ENCODE assay signal across 11 cellular contexts in the genomic region with DNA sequence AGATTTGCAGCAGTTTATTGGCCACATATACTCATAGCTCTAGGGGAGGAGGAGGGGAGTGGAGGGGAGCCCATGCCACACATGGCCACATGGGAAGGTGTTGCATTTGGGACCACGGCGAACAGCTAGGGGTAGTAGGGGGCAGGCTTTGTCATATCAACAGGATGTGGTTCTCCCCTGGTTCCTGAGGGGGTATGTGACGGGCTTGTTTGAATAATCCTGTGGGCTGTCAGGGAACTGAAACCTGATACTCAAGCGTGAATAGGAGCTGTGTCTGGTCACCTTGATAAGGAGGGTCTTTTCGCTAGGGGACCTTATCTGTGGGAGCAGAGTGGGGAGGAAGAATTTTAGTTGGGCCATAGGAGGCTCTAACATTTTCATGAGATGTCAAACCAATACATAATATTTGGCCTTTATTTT.
A peak's percentile ranks its signal among the peaks of the same experiment; 100 is the strongest.
DNase-seq lines count a peak whose midpoint lies in the region; ATAC-seq and TF ChIP-seq lines count a peak whose summit lies in the region.
"Had no signal": no experiment of that assay in that cellular context is flagged by ENCODE, and none has a peak within 500 bp of the region (broad histone marks: within the 10 kb centered on the region; RNA-seq: fewer than 3 reads in every experiment).

No MANE protein-coding gene starts in this region.

- no peak overlapping the region for H3K4me3 Mint-ChIP-seq in activated T-helper 17 cell treated with anti-CD3 and anti-CD28 coated beads, Interleukin-2, amount 50 U/mL, for 72 hours

- no peak overlapping the region for H3K27ac Mint-ChIP-seq in activated T-helper 17 cell treated with anti-CD3 and anti-CD28 coated beads, Interleukin-2, amount 50 U/mL, for 72 hours

- peaks cover 21% of the 10 kb centered on the region for H3K27me3 Mint-ChIP-seq in activated T-helper 17 cell treated with anti-CD3 and anti-CD28 coated beads, Interleukin-2, amount 50 U/mL, for 72 hours

- no peaks in the 10 kb centered on the region for H3K36me3 Mint-ChIP-seq in activated T-helper 17 cell treated with anti-CD3 and anti-CD28 coated beads, Interleukin-2, amount 50 U/mL, for 72 hours (ENCODE audit: low read depth)

- H3K9me3 ChIP-seq in cardiac muscle cell (ENCODE audit: low read depth) (no peaks in the 10 kb centered on the region), mammary epithelial cell (replicated peaks; ENCODE audit: insufficient read depth, low read length) (no peaks in the 10 kb centered on the region)
- H3K9me3 ChIP-seq: suprapubic skin had no signal

- no peak overlapping the region for H3K9ac ChIP-seq in mammary epithelial cell (ENCODE audit: insufficient read depth, low read length)

- in situ Hi-C loops in mammary epithelial cell (cut with MboI; ENCODE audit: low sequenced_read_pairs in 2 of 2): no loop called here

- 78% methylated on average over 5 of the region's 5 CpGs for WGBS in mammary epithelial cell (ENCODE audit: low coverage, missing lambda C conversion rate)

- H3K4me3 ChIP-seq in cardiac muscle cell: no peak overlapping the region
- no peak overlapping the region for H3K4me3 ChIP-seq in mammary epithelial cell (replicated peaks in 1 of 3; ENCODE audit: insufficient read depth in 1 of 3, low read depth in 2 of 3, low read length in 3 of 3)
- H3K4me3 ChIP-seq: suprapubic skin had no signal

- H3K27me3 ChIP-seq in cardiac muscle cell: no peaks in the 10 kb centered on the region
- H3K27me3 ChIP-seq in mammary epithelial cell (ENCODE audit: insufficient read depth, low read length): peaks cover 2% of the 10 kb centered on the region
- H3K27me3 ChIP-seq: suprapubic skin had no signal

- no peak for TF ChIP-seq CTCF in cardiac muscle cell (IDR thresholded peaks at IDR 0.05; ENCODE audit: low read depth, low read length)
- no peak for TF ChIP-seq CTCF in mammary epithelial cell (conservative IDR thresholded peaks at IDR 0.05 in 1 of 2, IDR thresholded peaks at IDR 0.05 in 1 of 2; ENCODE audit: extremely low read depth in 1 of 2, insufficient read depth in 1 of 2, low read depth in 1 of 2, low read length in 2 of 2)

- H3K9me3 Mint-ChIP-seq in activated T-helper 17 cell treated with anti-CD3 and anti-CD28 coated beads, Interleukin-2, amount 50 U/mL, for 72 hours: no peaks in the 10 kb centered on the region

- no peak overlapping the region for H3K4me2 ChIP-seq in mammary epithelial cell (ENCODE audit: insufficient read depth, low read depth, low read length)

- H3K4me1 Mint-ChIP-seq in activated T-helper 17 cell treated with anti-CD3 and anti-CD28 coated beads, Interleukin-2, amount 50 U/mL, for 72 hours: no peaks in the 10 kb centered on the region

- DNase-seq in cardiac muscle cell (ENCODE audit: low read depth in 1 of 2, low spot score in 1 of 2) (peak in 1 of 2 donors; percentile 22), left cardiac atrium (no peak), SK-N-DZ (ENCODE audit: low spot score) (peak; percentile 12), NCI-H2196 treated with DMSO at 0.1 percent for 48 hours (lab: John Stamatoyannopoulos, UW; ENCODE audit: unreplicated experiment) (no peak), mammary epithelial cell (no peak), DMS153 (lab: John Stamatoyannopoulos, UW) (no peak)
- DNase-seq: NCI-H2029 had no signal

- H3K4me1 ChIP-seq in cardiac muscle cell (ENCODE audit: low read depth) (peaks cover 14% of the 10 kb centered on the region), mammary epithelial cell (ENCODE audit: insufficient read depth, low read length) (no peaks in the 10 kb centered on the region)
- H3K4me1 ChIP-seq: suprapubic skin had no signal

- H2AFZ ChIP-seq in mammary epithelial cell (ENCODE audit: low read depth, low read length): no peak overlapping the region

- no TSS peak for BruUV-seq in mammary epithelial cell (replicated peaks; lab: Mats Ljungman, UMichigan)

- dilution Hi-C loops in mammary epithelial cell (cut with HindIII; ENCODE audit: low sequenced_read_pairs): no loop called here

- H3K36me3 ChIP-seq in cardiac muscle cell (no peaks in the 10 kb centered on the region), mammary epithelial cell (ENCODE audit: insufficient read depth, low read length) (no peaks in the 10 kb centered on the region)
- H3K36me3 ChIP-seq: suprapubic skin had no signal

- H4K20me1 ChIP-seq in mammary epithelial cell (ENCODE audit: insufficient read depth, low read length): no peaks in the 10 kb centered on the region

- H3K79me2 ChIP-seq in mammary epithelial cell (ENCODE audit: insufficient read depth, low read length): no peaks in the 10 kb centered on the region

- ATAC-seq in left cardiac atrium (no peak), HG03097 (IDR thresholded peaks at IDR 0.05; ENCODE audit: low FRiP score, unreplicated experiment) (peak; percentile 92)
- no peak for ATAC-seq in activated T-helper 17 cell treated with anti-CD3 and anti-CD28 coated beads, Interleukin-2, amount 50 U/mL, for 72 hours (replicated peaks)
- ATAC-seq: sciatic nerve had no signal

- H3K27ac ChIP-seq in cardiac muscle cell (peak overlapping the region; percentile 49), mammary epithelial cell (ENCODE audit: insufficient read depth, low read depth, low read length) (no peak overlapping the region)
- H3K27ac ChIP-seq: suprapubic skin had no signal

- intact Hi-C loops in left cardiac atrium (cut with DNase I): no loop called here
- intact Hi-C loops in mammary epithelial cell (cut with micrococcal nuclease): no loop called here

- CTCF ChIA-PET in mammary epithelial cell (lab: Charles Lee; ENCODE audit: low non-redundant PET): no interaction called here
